ENCODE assay signal across 1 cellular context in the genomic region with DNA sequence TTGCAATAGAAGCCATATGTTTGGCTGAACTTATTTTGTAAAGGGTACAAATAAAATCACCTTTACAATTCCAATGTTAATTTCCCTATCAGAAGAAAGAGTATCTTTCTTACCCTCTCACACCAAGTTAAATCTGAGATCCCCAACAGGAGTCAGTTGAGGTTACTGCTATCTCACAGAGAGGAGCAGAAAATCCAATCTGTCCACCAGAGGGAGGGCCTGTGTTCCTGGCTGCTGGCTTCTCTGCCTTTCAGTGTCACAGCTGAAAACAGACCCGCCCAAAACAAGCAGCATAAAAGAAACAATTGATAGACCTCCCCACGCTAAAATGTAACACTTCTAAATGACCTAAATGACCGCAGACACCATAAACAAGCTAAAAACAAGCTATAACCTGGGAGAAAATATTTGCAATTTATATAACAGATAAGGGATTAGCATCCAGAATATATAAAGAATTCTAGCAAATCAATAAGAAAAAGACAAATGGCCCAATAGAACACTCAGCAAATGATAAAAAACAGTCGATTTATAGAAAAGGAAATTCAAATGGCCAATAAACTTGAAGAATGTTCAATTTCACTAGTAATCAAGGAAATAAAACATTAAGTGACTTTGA.
TF ChIP-seq lines count a peak whose summit lies in the region.

No MANE protein-coding gene starts in this region.

TF ChIP-seq in SK-N-SH treated with all-trans-retinoic acid at 6 μM for 48 hours, 23 proteins besides CTCF, POLR2A, EP300 and RAD21 (continued from another document):
- TF ChIP-seq, protein P1, sequence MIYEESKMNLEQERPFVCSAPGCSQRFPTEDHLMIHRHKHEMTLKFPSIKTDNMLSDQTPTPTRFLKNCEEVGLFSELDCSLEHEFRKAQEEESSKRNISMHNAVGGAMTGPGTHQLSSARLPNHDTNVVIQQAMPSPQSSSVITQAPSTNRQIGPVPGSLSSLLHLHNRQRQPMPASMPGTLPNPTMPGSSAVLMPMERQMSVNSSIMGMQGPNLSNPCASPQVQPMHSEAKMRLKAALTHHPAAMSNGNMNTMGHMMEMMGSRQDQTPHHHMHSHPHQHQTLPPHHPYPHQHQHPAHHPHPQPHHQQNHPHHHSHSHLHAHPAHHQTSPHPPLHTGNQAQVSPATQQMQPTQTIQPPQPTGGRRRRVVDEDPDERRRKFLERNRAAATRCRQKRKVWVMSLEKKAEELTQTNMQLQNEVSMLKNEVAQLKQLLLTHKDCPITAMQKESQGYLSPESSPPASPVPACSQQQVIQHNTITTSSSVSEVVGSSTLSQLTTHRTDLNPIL (CRISPR knock-in tag; IDR thresholded peaks at IDR 0.05; ENCODE audit: low read depth), result no peak
- no peak for TF ChIP-seq PPARA (CRISPR knock-in tag; IDR thresholded peaks at IDR 0.05; ENCODE audit: borderline replicate concordance)
- no peak for TF ChIP-seq ESRRG (CRISPR knock-in tag; IDR thresholded peaks at IDR 0.05)
- TF ChIP-seq ZC3H10 (CRISPR knock-in tag; IDR thresholded peaks at IDR 0.05), result no peak
- no peak for TF ChIP-seq ISL1 (CRISPR knock-in tag; IDR thresholded peaks at IDR 0.05)
- TF ChIP-seq CSRNP3 (CRISPR knock-in tag; IDR thresholded peaks at IDR 0.05), result no peak
- no peak for TF ChIP-seq ZNF70 (CRISPR knock-in tag; IDR thresholded peaks at IDR 0.05)
TF ChIP-seq in SK-N-SH treated with all-trans-retinoic acid at 6 μM for 48 hours: peak in this region for 0.
